ENCODE assay signal across 23 cellular contexts in the genomic region with DNA sequence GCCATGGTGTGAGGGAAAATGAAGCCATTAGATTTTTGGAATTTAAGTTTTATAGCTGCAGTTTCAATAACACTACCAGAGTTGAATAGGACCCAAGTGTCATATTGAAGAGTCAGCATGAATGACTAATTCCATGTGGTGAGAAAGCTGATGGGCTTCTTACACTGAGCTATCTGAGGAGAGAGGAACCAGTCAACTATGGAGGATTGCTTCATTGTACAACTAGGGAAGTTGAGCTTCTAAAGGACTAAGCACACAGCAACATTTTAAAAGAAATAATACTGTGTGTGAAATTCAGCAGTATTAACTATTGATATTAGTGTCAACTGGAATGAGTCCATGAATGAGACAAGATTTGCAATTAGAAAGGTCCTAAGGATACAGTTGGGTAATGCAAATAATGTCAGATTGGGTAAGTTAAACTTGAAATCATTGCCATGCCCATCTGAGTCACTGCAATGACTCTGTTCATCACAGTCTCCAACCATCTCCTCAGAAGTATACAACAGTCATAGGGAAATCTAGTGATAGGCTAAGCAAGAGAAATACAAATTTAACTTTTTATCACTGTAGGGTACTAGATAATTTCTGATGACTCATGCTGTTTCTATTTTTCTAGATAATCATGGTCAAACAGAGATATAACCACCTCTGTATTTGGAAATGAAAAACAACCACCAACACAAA.
DNase-seq lines count a peak whose midpoint lies in the region; ATAC-seq and TF ChIP-seq lines count a peak whose summit lies in the region.
"Had no signal": no experiment of that assay in that cellular context is flagged by ENCODE, and none has a peak within 500 bp of the region (broad histone marks: within the 10 kb centered on the region; RNA-seq: fewer than 3 reads in every experiment).

No MANE protein-coding gene starts in this region.

- no peak overlapping the region for H3K56ac ChIP-seq in IMR-90 (ENCODE audit: extremely low read depth, insufficient read depth, low read length)

- no peak overlapping the region for H3K4me2 ChIP-seq in IMR-90 (ENCODE audit: low read depth, low read length)
- H3K4me2 ChIP-seq: PC-9, SK-N-SH had no signal

- DNase-seq in ELR (ENCODE audit: low read depth) (peak; percentile 10), IMR-90 (no peak), RWPE2 (ENCODE audit: low spot score) (no peak), foreskin keratinocyte (peak; percentile 40 to 64), colonic mucosa (no peak), NCI-H128 (lab: John Stamatoyannopoulos, UW; ENCODE audit: unreplicated experiment) (no peak), NCI-H774 (lab: John Stamatoyannopoulos, UW) (no peak), GM03348 (ENCODE audit: low spot score) (no peak)
- DNase-seq: activated CD4-positive, alpha-beta T cell treated with anti-CD3 and anti-CD28 coated beads for 48 hours; activated gamma-delta T cell; amygdala; central memory CD4-positive, alpha-beta T cell; EL; esophagus squamous epithelium; heart right ventricle; immature natural killer cell; naive thymus-derived CD4-positive, alpha-beta T cell; NCI-H1930; NCI-H446 treated with DMSO at 0.1 percent for 48 hours; PC-9; SK-N-SH; stimulated activated CD4-positive, alpha-beta T cell treated with anti-CD3 and anti-CD28 coated beads, Interleukin-4, amount 100 ng/mL, for 1 hour; uterus had no signal

- no peak for TF ChIP-seq RAD21 in IMR-90 (IDR thresholded peaks at IDR 0.05; ENCODE audit: low read length)

- no peak overlapping the region for H2BK120ac ChIP-seq in IMR-90 (ENCODE audit: low read depth, low read length)

- H3K4me1 ChIP-seq in IMR-90 (ENCODE audit: control insufficient read depth, insufficient read depth, low read length), result no peaks in the 10 kb centered on the region
- H3K4me1 ChIP-seq in RWPE2 (ENCODE audit: insufficient read depth, poor library complexity, severe bottlenecking), result peaks cover 8% of the 10 kb centered on the region
- H3K4me1 ChIP-seq in foreskin keratinocyte, result peaks cover 10% of the 10 kb centered on the region
- H3K4me1 ChIP-seq in colonic mucosa, result no peaks in the 10 kb centered on the region
- H3K4me1 ChIP-seq: esophagus squamous epithelium, heart right ventricle, uterus had no signal

- TF ChIP-seq CTCF in IMR-90 (conservative IDR thresholded peaks at IDR 0.05; ENCODE audit: low read depth, low read length) (no peak), RWPE2 (IDR thresholded peaks at IDR 0.05; ENCODE audit: poor library complexity, severe bottlenecking) (no peak), foreskin keratinocyte (conservative IDR thresholded peaks at IDR 0.05) (no peak), colonic mucosa (IDR thresholded peaks at IDR 0.05) (no peak)

- no peak overlapping the region for H4K5ac ChIP-seq in IMR-90 (ENCODE audit: low read depth, low read length)

- H3K27ac ChIP-seq in IMR-90 (ENCODE audit: insufficient read depth, low read length) (no peak overlapping the region), RWPE2 (ENCODE audit: poor library complexity, severe bottlenecking) (no peak overlapping the region), foreskin keratinocyte (no peak overlapping the region), colonic mucosa (no peak overlapping the region)
- H3K27ac ChIP-seq: esophagus squamous epithelium, heart right ventricle, PC-9, uterus had no signal

- no peak for TF ChIP-seq POLR2A in IMR-90 (IDR thresholded peaks at IDR 0.05; ENCODE audit: low read depth, low read length)

- no peak overlapping the region for H2BK15ac ChIP-seq in IMR-90 (ENCODE audit: low read depth, low read length)

- BruUV-seq in IMR-90 (replicated peaks; lab: Mats Ljungman, UMichigan), result no TSS peak

- no peaks in the 10 kb centered on the region for H4K20me1 ChIP-seq in IMR-90 (ENCODE audit: insufficient read depth, low read length)

- no peak overlapping the region for H2AK9ac ChIP-seq in IMR-90 (replicated peaks; ENCODE audit: low read depth, low read length, poor library complexity)

- intact Hi-C loops in IMR-90 (cut with micrococcal nuclease), result no loop called here
- intact Hi-C loops in colonic mucosa (cut with DNase I), result no loop called here

- in situ Hi-C loops in IMR-90 (cut with MboI; ENCODE audit: low sequenced_read_pairs), result no loop called here

- no peak overlapping the region for H3K23ac ChIP-seq in IMR-90 (ENCODE audit: low read depth, low read length)

- POLR2A ChIA-PET in IMR-90 (lab: Charles Lee; ENCODE audit: unreplicated experiment), result no interaction called here

- H2AK5ac ChIP-seq in IMR-90 (ENCODE audit: low read depth, low read length), result no peak overlapping the region

- H2BK5ac ChIP-seq in IMR-90 (ENCODE audit: low read depth, low read length, poor library complexity, severe bottlenecking), result no peak overlapping the region

- H3K4me3 ChIP-seq in IMR-90 (ENCODE audit: insufficient read depth, low read depth, low read length) (no peak overlapping the region), RWPE2 (ENCODE audit: severe bottlenecking) (no peak overlapping the region), colonic mucosa (no peak overlapping the region)
- H3K4me3 ChIP-seq: esophagus squamous epithelium, heart right ventricle, PC-9, uterus had no signal

- H3K9me1 ChIP-seq in IMR-90 (ENCODE audit: insufficient read depth, low read length), result no peaks in the 10 kb centered on the region

- CTCF ChIA-PET in IMR-90 (lab: Yijun Ruan, JAX), result no interaction called here

- H4K91ac ChIP-seq in IMR-90 (ENCODE audit: insufficient read depth, low read depth, low read length), result no peak overlapping the region

- dilution Hi-C loops in IMR-90 (cut with HindIII; ENCODE audit: low sequenced_read_pairs, unreplicated experiment), result no loop called here

- no peak for ATAC-seq in IMR-90 (ENCODE audit: low read depth)
- ATAC-seq in RWPE2 (ENCODE audit: low read depth), result peak; percentile 22; the same call in 1 of the 3 replicates
- peak; percentile 36 for ATAC-seq in foreskin keratinocyte
- ATAC-seq: heart right ventricle; naive thymus-derived CD4-positive, alpha-beta T cell had no signal

- H3K9me3 ChIP-seq in IMR-90 (ENCODE audit: control insufficient read depth, insufficient read depth, low read length), result peaks cover 13% of the 10 kb centered on the region
- peaks cover 4% of the 10 kb centered on the region for H3K9me3 ChIP-seq in RWPE2 (ENCODE audit: severe bottlenecking)
- no peaks in the 10 kb centered on the region for H3K9me3 ChIP-seq in colonic mucosa
- H3K9me3 ChIP-seq: esophagus squamous epithelium, SK-N-SH, uterus had no signal

- H3K4ac ChIP-seq in IMR-90 (ENCODE audit: low read depth, low read length), result no peak overlapping the region

- H3K27me3 ChIP-seq in IMR-90 (ENCODE audit: control insufficient read depth, insufficient read depth, low read length) (no peaks in the 10 kb centered on the region), RWPE2 (ENCODE audit: insufficient read depth, poor library complexity, severe bottlenecking) (peaks cover 7% of the 10 kb centered on the region), foreskin keratinocyte (no peaks in the 10 kb centered on the region), colonic mucosa (no peaks in the 10 kb centered on the region)
- H3K27me3 ChIP-seq: esophagus squamous epithelium, heart right ventricle, uterus had no signal

- H3K79me1 ChIP-seq in IMR-90 (ENCODE audit: low read depth in 1 of 2, low read length in 2 of 2), result no peaks in the 10 kb centered on the region

- H2AFZ ChIP-seq in IMR-90 (replicated peaks; ENCODE audit: low read length, poor library complexity), result no peak overlapping the region
- H2AFZ ChIP-seq: PC-9 had no signal

- H3K36me3 ChIP-seq in IMR-90 (ENCODE audit: control insufficient read depth, insufficient read depth, low read length) (no peaks in the 10 kb centered on the region), RWPE2 (ENCODE audit: low read depth) (no peaks in the 10 kb centered on the region), colonic mucosa (no peaks in the 10 kb centered on the region)
- H3K36me3 ChIP-seq: esophagus squamous epithelium, heart right ventricle, uterus had no signal

- no peak overlapping the region for H3K14ac ChIP-seq in IMR-90 (replicated peaks; ENCODE audit: low read depth, low read length)

- no peak overlapping the region for H4K8ac ChIP-seq in IMR-90 (ENCODE audit: low read depth in 2 of 2, low read length in 2 of 2)

- no peak overlapping the region for H2BK20ac ChIP-seq in IMR-90 (ENCODE audit: low read depth, low read length)

- H3K9ac ChIP-seq in IMR-90 (ENCODE audit: low read depth, low read length) (no peak overlapping the region), colonic mucosa (ENCODE audit: low read depth in 2 of 2, low read length in 2 of 2) (no peak overlapping the region)
- H3K9ac ChIP-seq: SK-N-SH had no signal

- H3K18ac ChIP-seq in IMR-90 (ENCODE audit: low read depth, low read length), result no peak overlapping the region

TF ChIP-seq in IMR-90, 13 proteins besides CTCF, POLR2A, EP300 and RAD21:
- TF ChIP-seq MAFK (IDR thresholded peaks at IDR 0.05; ENCODE audit: low read depth, low read length) (0 out of 2 replicates have a peak, but pooled peaks have one; percentile 5), SMC3 (IDR thresholded peaks at IDR 0.05; ENCODE audit: low read depth, low read length) (no peak)
- TF ChIP-seq, protein P1, sequence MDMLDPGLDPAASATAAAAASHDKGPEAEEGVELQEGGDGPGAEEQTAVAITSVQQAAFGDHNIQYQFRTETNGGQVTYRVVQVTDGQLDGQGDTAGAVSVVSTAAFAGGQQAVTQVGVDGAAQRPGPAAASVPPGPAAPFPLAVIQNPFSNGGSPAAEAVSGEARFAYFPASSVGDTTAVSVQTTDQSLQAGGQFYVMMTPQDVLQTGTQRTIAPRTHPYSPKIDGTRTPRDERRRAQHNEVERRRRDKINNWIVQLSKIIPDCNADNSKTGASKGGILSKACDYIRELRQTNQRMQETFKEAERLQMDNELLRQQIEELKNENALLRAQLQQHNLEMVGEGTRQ (IDR thresholded peaks at IDR 0.05; ENCODE audit: low read depth, low read length), result no peak

Comparison
In these comparisons a context has a peak if more than half of its experiments do, and no peak if none do; other contexts are left out.
1. DNase-seq: peak in ELR (single experiment) and foreskin keratinocyte (2 of 2); none in IMR-90 (single experiment), RWPE2 (single experiment), colonic mucosa (single experiment), NCI-H128 (single experiment), NCI-H774 (single experiment) and GM03348 (single experiment).